8 cellular contexts compared by ENCODE assay signal in the genomic region with DNA sequence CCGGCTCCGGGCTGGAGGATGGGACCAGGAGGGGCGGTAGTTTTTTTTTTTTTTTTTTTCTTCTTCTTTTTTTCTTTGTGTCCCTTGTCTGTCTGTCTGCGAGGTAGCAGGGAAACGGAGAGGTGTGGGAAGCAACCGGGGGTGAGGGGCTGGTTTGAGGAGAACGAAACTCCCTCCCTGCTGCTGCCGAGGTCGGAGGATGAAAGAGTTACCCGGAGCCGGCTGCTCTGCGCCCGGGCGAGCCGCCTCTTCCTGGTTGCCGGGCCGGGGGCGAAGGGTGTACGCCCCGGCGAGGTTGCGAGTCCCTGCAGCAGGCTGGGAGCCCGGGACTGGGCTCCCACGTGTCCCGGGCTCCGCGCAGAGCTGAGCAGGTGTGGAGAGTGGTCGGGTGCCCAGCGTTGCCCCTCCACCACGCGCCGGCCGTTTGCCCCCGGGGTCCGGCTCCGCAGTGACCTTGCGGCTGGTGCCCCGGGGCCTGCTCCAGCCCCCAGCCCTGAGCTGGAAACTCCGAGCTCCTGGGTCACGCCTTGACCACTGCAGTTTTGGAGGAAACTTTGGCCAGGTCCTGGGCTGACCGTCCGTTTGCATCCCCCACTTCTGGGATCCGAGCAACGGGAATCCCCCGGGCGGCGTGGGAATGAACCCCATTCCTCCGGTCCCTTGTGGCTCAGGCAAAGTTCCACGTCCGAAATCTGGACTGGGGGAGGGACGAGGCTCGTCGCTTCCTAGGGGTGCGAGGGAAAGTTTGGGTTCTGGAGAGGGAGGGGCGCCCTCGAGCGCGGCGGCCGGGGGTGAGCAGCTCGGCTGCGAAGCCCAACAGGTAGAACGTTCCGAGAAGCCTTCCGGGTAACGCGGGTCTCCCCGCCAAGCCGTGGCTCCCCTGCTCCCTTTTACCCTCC. TPM values are rescaled to one million over a fixed set of nuclear protein-coding genes. Genes with fewer than 3 reads are reported as not detected.
DNase-seq lines count a peak whose midpoint lies in the region; TF ChIP-seq lines count a peak whose summit lies in the region.

No MANE protein-coding gene starts in this region.

- no peak for DNase-seq in LNCaP clone FGC (ENCODE audit: low read depth)
- peak; percentile 55 to 58 for DNase-seq in activated CD4-positive, alpha-beta T cell treated with anti-CD3 and anti-CD28 coated beads, Interleukin-2, amount 50 U/mL, for 48 hours
- peak; percentile 31 to 47 (median 38) for DNase-seq in effector memory CD4-positive, alpha-beta T cell
- peak in 10 of 49 donors; percentile 6 to 44 (median 12) for DNase-seq in substantia nigra (lab: John Stamatoyannopoulos, UW)
- DNase-seq in KG1 (lab: John Stamatoyannopoulos, UW) = no peak
- no peak for DNase-seq in A172 (ENCODE audit: low spot score)

- H3K79me2 ChIP-seq in DOHH2 (ENCODE audit: control insufficient read depth, low read length) = peaks cover 51% of the 10 kb centered on the region

- peaks cover 3% of the 10 kb centered on the region; the same call in 1 of the 2 replicates for H3K36me3 ChIP-seq in DOHH2 (ENCODE audit: control insufficient read depth, low read length)
- no peaks in the 10 kb centered on the region for H3K36me3 ChIP-seq in effector memory CD4-positive, alpha-beta T cell (ENCODE audit: control insufficient read depth, insufficient read depth, low read length)

- H3K4me1 ChIP-seq in DOHH2 (ENCODE audit: control insufficient read depth, low read length) (peaks cover 57% of the 10 kb centered on the region), mononuclear cell (ENCODE audit: insufficient read depth, low read length) (peaks cover 48% of the 10 kb centered on the region)
- peaks cover 37% of the 10 kb centered on the region for H3K4me1 ChIP-seq in effector memory CD4-positive, alpha-beta T cell (ENCODE audit: control insufficient read depth, insufficient read depth, low read length, poor library complexity, severe bottlenecking)

- no peaks in the 10 kb centered on the region for H4K20me1 ChIP-seq in DOHH2 (ENCODE audit: control insufficient read depth, insufficient read depth, low read depth, low read length)

- H3F3A ChIP-seq in DOHH2 (ENCODE audit: control insufficient read depth, insufficient read depth) = no peaks in the 10 kb centered on the region; the same call in none of the 2 replicates

- H3K27ac ChIP-seq in DOHH2 (ENCODE audit: low read depth, low read length) = peak overlapping the region; percentile 49
- peak overlapping the region; percentile 88 for H3K27ac ChIP-seq in effector memory CD4-positive, alpha-beta T cell (ENCODE audit: insufficient read depth, low read length, poor library complexity, severe bottlenecking)
- H3K27ac ChIP-seq in substantia nigra (ENCODE audit: low read depth, low read length, poor library complexity, severe bottlenecking) = peak overlapping the region; percentile 72

- H3K27me3 ChIP-seq in DOHH2 (ENCODE audit: control insufficient read depth, low read length) (peaks cover 24% of the 10 kb centered on the region), mononuclear cell (ENCODE audit: insufficient read depth, low read length) (no peaks in the 10 kb centered on the region)
- H3K27me3 ChIP-seq in effector memory CD4-positive, alpha-beta T cell (replicated peaks; ENCODE audit: control insufficient read depth, insufficient read depth, low read length, poor library complexity, severe bottlenecking) = no peaks in the 10 kb centered on the region

- TF ChIP-seq CTCF in DOHH2 (IDR thresholded peaks at IDR 0.05; ENCODE audit: low read depth, low read length, poor library complexity, severe bottlenecking) (peak; percentile 34), LNCaP clone FGC (IDR thresholded peaks at IDR 0.05; ENCODE audit: control insufficient read depth, extremely low read depth, insufficient read depth) (no peak)

- H3K9me3 ChIP-seq in DOHH2 (ENCODE audit: control insufficient read depth, insufficient read depth, low read length) (no peaks in the 10 kb centered on the region), mononuclear cell (ENCODE audit: low read depth, low read length) (no peaks in the 10 kb centered on the region)
- H3K9me3 ChIP-seq in effector memory CD4-positive, alpha-beta T cell (ENCODE audit: control insufficient read depth, low read length) = no peaks in the 10 kb centered on the region

- peak overlapping the region; percentile 88 for H3K4me3 ChIP-seq in DOHH2 (ENCODE audit: low read length)
- H3K4me3 ChIP-seq in LNCaP clone FGC (ENCODE audit: low read depth, low read length) = peak overlapping the region; percentile 58
- H3K4me3 ChIP-seq in effector memory CD4-positive, alpha-beta T cell (ENCODE audit: insufficient read depth, low read depth, low read length, poor library complexity, severe bottlenecking) = peak overlapping the region; percentile 100
- H3K4me3 ChIP-seq in mononuclear cell (ENCODE audit: low read length) = peak overlapping the region; percentile 100

- peak overlapping the region; percentile 96 for H3K4me2 ChIP-seq in DOHH2 (ENCODE audit: low read length)

- H3K9me2 ChIP-seq in DOHH2 (replicated peaks; ENCODE audit: control insufficient read depth, low read length) = no peaks in the 10 kb centered on the region

RNA-seq across cellular contexts. Expression of a gene that starts 1.2 kb away (rescaled TPM):
- total RNA-seq in mononuclear cell = 83.7 TPM
- 4.7 and 8.4 TPM in 2 replicates for total RNA-seq in A172 (2014; rRNA removed; shearing (Covaris generic))

Comparison
In these comparisons a context has a peak if more than half of its experiments do, and no peak if none do; other contexts are left out.
1. DNase-seq: peak in activated CD4-positive, alpha-beta T cell treated with anti-CD3 and anti-CD28 coated beads, Interleukin-2, amount 50 U/mL, for 48 hours (2 of 2) and effector memory CD4-positive, alpha-beta T cell (3 of 3); none in LNCaP clone FGC (single experiment), KG1 (single experiment) and A172 (single experiment).
2. Peak in every context shown above with its lines, with median percentiles within 50 percentile points of each other: H3K27ac ChIP-seq and H3K4me3 ChIP-seq.